In genomic region chr17:17570798-17571716, GRCh38 we compare ENCODE assay signal across 1 cellular context.
TF ChIP-seq lines count a peak whose summit lies in the region.

No MANE protein-coding gene starts in this region.

TF ChIP-seq in liver, 16 proteins besides CTCF, POLR2A, EP300 and RAD21 (continued from another document):
- TF ChIP-seq ZBTB33 (IDR thresholded peaks at IDR 0.05): peak; percentile 90
- TF ChIP-seq ATF3 (IDR thresholded peaks at IDR 0.05): peak; percentile 72
- TF ChIP-seq RXRA (IDR thresholded peaks at IDR 0.05): peak; percentile 97 to 98
- TF ChIP-seq FOXA1 (IDR thresholded peaks at IDR 0.05): peak; percentile 51
- peak; percentile 24 for TF ChIP-seq NR2F2 (IDR thresholded peaks at IDR 0.05)
- TF ChIP-seq TAF1 (conservative IDR thresholded peaks at IDR 0.05): peak; percentile 42
- TF ChIP-seq REST (IDR thresholded peaks at IDR 0.05): peak; percentile 84
- peak; percentile 99 for TF ChIP-seq MAX (IDR thresholded peaks at IDR 0.05)
- peak; percentile 18 for TF ChIP-seq FOXA2 (IDR thresholded peaks at IDR 0.05)
- peak in 1 of 2 donors; percentile 96 for TF ChIP-seq EGR1 (IDR thresholded peaks at IDR 0.05; ENCODE audit: low read depth in 2 of 2)
- TF ChIP-seq HNF4A (conservative IDR thresholded peaks at IDR 0.05): peak; percentile 91 to 94
- TF ChIP-seq YY1 (IDR thresholded peaks at IDR 0.05): peak; percentile 75
- TF ChIP-seq GABPA (IDR thresholded peaks at IDR 0.05 in 1 of 2, conservative IDR thresholded peaks at IDR 0.05 in 1 of 2): peak in 1 of 2 donors; percentile 37
